9 cellular contexts compared by ENCODE assay signal in genomic region chr2:70686577-70687460, GRCh38.
A peak's percentile ranks its signal among the peaks of the same experiment; 100 is the strongest.
DNase-seq lines count a peak whose midpoint lies in the region; ATAC-seq and TF ChIP-seq lines count a peak whose summit lies in the region.
"Had no signal": no experiment of that assay in that cellular context is flagged by ENCODE, and none has a peak within 500 bp of the region (broad histone marks: within the 10 kb centered on the region; RNA-seq: fewer than 3 reads in every experiment).

No MANE protein-coding gene starts in this region.

- H3K27ac Mint-ChIP-seq in activated T-cell treated with anti-CD3 and anti-CD28 coated beads, Interleukin-2, amount 50 U/mL, for 24 hours, result no peak overlapping the region
- H3K27ac Mint-ChIP-seq in endodermal cell, result peak overlapping the region; percentile 5

- H3K4me1 ChIP-seq in endodermal cell (ENCODE audit: control insufficient read depth, insufficient read depth, low read length), result no peaks in the 10 kb centered on the region

- H3K9me3 ChIP-seq in endodermal cell (ENCODE audit: control insufficient read depth, low read length), result no peaks in the 10 kb centered on the region

- ATAC-seq in activated T-cell treated with anti-CD3 and anti-CD28 coated beads, Interleukin-2, amount 50 U/mL, for 4 hours, result no peak
- no peak for ATAC-seq in GM19452 (IDR thresholded peaks at IDR 0.05; ENCODE audit: unreplicated experiment)
- ATAC-seq: effector memory CD8-positive, alpha-beta T cell had no signal

- no peak overlapping the region for H3K9ac ChIP-seq in endodermal cell (ENCODE audit: extremely low read depth, low read length, poor library complexity, severe bottlenecking)

- peak; percentile 84 for TF ChIP-seq CTCF in endodermal cell (conservative IDR thresholded peaks at IDR 0.05)

- H3K9me3 Mint-ChIP-seq in activated T-cell treated with anti-CD3 and anti-CD28 coated beads, Interleukin-2, amount 50 U/mL, for 24 hours, result no peaks in the 10 kb centered on the region
- no peaks in the 10 kb centered on the region for H3K9me3 Mint-ChIP-seq in activated T-cell treated with anti-CD3 and anti-CD28 coated beads, Interleukin-2, amount 50 U/mL, for 4 hours
- no peaks in the 10 kb centered on the region for H3K9me3 Mint-ChIP-seq in endodermal cell
- H3K9me3 Mint-ChIP-seq: effector memory CD8-positive, alpha-beta T cell had no signal

- H3K36me3 ChIP-seq in endodermal cell (ENCODE audit: control insufficient read depth, insufficient read depth, low read length), result no peaks in the 10 kb centered on the region

- peak; percentile 36 for DNase-seq in activated T-cell treated with anti-CD3 and anti-CD28 coated beads, Interleukin-2, amount 50 U/mL, for 24 hours
- no peak for DNase-seq in activated T-cell treated with anti-CD3 and anti-CD28 coated beads, Interleukin-2, amount 50 U/mL, for 4 hours
- DNase-seq in HPDE6-E6E7 (ENCODE audit: extremely low spot score) (peak; percentile 83), SHP77 (lab: John Stamatoyannopoulos, UW) (peak; percentile 42 to 60), endodermal cell (peak; percentile 94), non-pigmented ciliary epithelial cell (ENCODE audit: low read depth) (peak; percentile 26), NCI-H1105 (lab: John Stamatoyannopoulos, UW) (no peak)

- H3K36me3 Mint-ChIP-seq in activated T-cell treated with anti-CD3 and anti-CD28 coated beads, Interleukin-2, amount 50 U/mL, for 24 hours (ENCODE audit: low read depth), result peaks cover 8% of the 10 kb centered on the region
- H3K36me3 Mint-ChIP-seq in activated T-cell treated with anti-CD3 and anti-CD28 coated beads, Interleukin-2, amount 50 U/mL, for 4 hours (ENCODE audit: insufficient read depth), result no peaks in the 10 kb centered on the region
- peaks cover 9% of the 10 kb centered on the region for H3K36me3 Mint-ChIP-seq in endodermal cell (ENCODE audit: low read depth)

- peak overlapping the region; percentile 49 for H3K27ac ChIP-seq in endodermal cell (ENCODE audit: low read depth, low read length)

- H3K4me3 Mint-ChIP-seq in activated T-cell treated with anti-CD3 and anti-CD28 coated beads, Interleukin-2, amount 50 U/mL, for 24 hours, result no peak overlapping the region
- no peak overlapping the region for H3K4me3 Mint-ChIP-seq in activated T-cell treated with anti-CD3 and anti-CD28 coated beads, Interleukin-2, amount 50 U/mL, for 4 hours
- H3K4me3 Mint-ChIP-seq in endodermal cell, result no peak overlapping the region
- H3K4me3 Mint-ChIP-seq: effector memory CD8-positive, alpha-beta T cell had no signal

- 48 to 69% methylated on average over 5 to 11 of the region's 11 CpGs for WGBS in endodermal cell (ENCODE audit: insufficient coverage in 1 of 2, insufficient read length in 1 of 2), 2 experiments

- H3K4me3 ChIP-seq in endodermal cell (ENCODE audit: low read length), result no peak overlapping the region

- no peaks in the 10 kb centered on the region for H3K27me3 ChIP-seq in endodermal cell (ENCODE audit: control insufficient read depth, insufficient read depth, low read length, poor library complexity, severe bottlenecking)

- no peaks in the 10 kb centered on the region for H3K27me3 Mint-ChIP-seq in activated T-cell treated with anti-CD3 and anti-CD28 coated beads, Interleukin-2, amount 50 U/mL, for 24 hours
- H3K27me3 Mint-ChIP-seq in activated T-cell treated with anti-CD3 and anti-CD28 coated beads, Interleukin-2, amount 50 U/mL, for 4 hours (ENCODE audit: low read depth), result peaks cover 3% of the 10 kb centered on the region
- H3K27me3 Mint-ChIP-seq in endodermal cell (ENCODE audit: insufficient read depth), result no peaks in the 10 kb centered on the region

- peaks cover 2% of the 10 kb centered on the region for H3K4me1 Mint-ChIP-seq in activated T-cell treated with anti-CD3 and anti-CD28 coated beads, Interleukin-2, amount 50 U/mL, for 24 hours (ENCODE audit: low read depth)
- no peaks in the 10 kb centered on the region for H3K4me1 Mint-ChIP-seq in activated T-cell treated with anti-CD3 and anti-CD28 coated beads, Interleukin-2, amount 50 U/mL, for 4 hours (ENCODE audit: low read depth)
- H3K4me1 Mint-ChIP-seq in endodermal cell, result peaks cover 2% of the 10 kb centered on the region

Comparison
In these comparisons a context has a peak if more than half of its experiments do, and no peak if none do; other contexts are left out.
1. DNase-seq: peak in activated T-cell treated with anti-CD3 and anti-CD28 coated beads, Interleukin-2, amount 50 U/mL, for 24 hours (single experiment), HPDE6-E6E7 (single experiment), SHP77 (2 of 2), endodermal cell (single experiment) and non-pigmented ciliary epithelial cell (single experiment); none in activated T-cell treated with anti-CD3 and anti-CD28 coated beads, Interleukin-2, amount 50 U/mL, for 4 hours (single experiment) and NCI-H1105 (single experiment).